Comparison of ENCODE assay signal across 19 cellular contexts in genomic region chr6:110352603-110353303, GRCh38. TPM values are rescaled to one million over a fixed set of nuclear protein-coding genes. Genes with fewer than 3 reads are reported as not detected.
A peak's percentile ranks its signal among the peaks of the same experiment; 100 is the strongest.
DNase-seq lines count a peak whose midpoint lies in the region; ATAC-seq, FAIRE-seq and TF ChIP-seq lines count a peak whose summit lies in the region.
"Had no signal": no experiment of that assay in that cellular context is flagged by ENCODE, and none has a peak within 500 bp of the region (broad histone marks: within the 10 kb centered on the region; RNA-seq: fewer than 3 reads in every experiment).

No MANE protein-coding gene starts in this region.

- TF ChIP-seq RAD21 in HepG2 (CRISPR knock-in tag; IDR thresholded peaks at IDR 0.05): no peak

- H2BK5ac ChIP-seq in neuronal stem cell (ENCODE audit: low read length): no peak overlapping the region

- TF ChIP-seq POLR2A in HepG2 (IDR thresholded peaks at IDR 0.05; ENCODE audit: insufficient read depth in 1 of 2, low read depth in 2 of 2, low read length in 2 of 2): no peak

- H3K4me1 ChIP-seq in A673 (ENCODE audit: insufficient read depth, low read length, poor library complexity, severe bottlenecking) (peaks cover 66% of the 10 kb centered on the region), fibroblast of lung (ENCODE audit: control insufficient read depth, extremely low read depth, insufficient read depth, low read length) (no peaks in the 10 kb centered on the region), neuronal stem cell (ENCODE audit: control insufficient read depth in 2 of 2, insufficient read depth in 1 of 2, low read depth in 1 of 2, low read length in 2 of 2) (peaks cover 27 to 52% of the 10 kb centered on the region in 2 donors), HepG2 (ENCODE audit: insufficient read depth, low read length) (peaks cover 13% of the 10 kb centered on the region)

- DNase-seq in A673 (ENCODE audit: low spot score) (peak; percentile 67), fibroblast of lung (ENCODE audit: low read depth in 2 of 2) (peak; percentile 57 to 66), neuronal stem cell (ENCODE audit: low spot score) (no peak), HepG2 (ENCODE audit: low spot score) (no peak), COR-L47 (lab: John Stamatoyannopoulos, UW) (no peak), NCI-H446 treated with DMSO at 0.1 percent for 48 hours (lab: John Stamatoyannopoulos, UW) (no peak)
- DNase-seq in activated CD4-positive, CD25-positive, alpha-beta regulatory T cell treated with anti-CD3 and anti-CD28 coated beads, Interleukin-2, amount 50 U/mL, for 72 hours: no peak
- DNase-seq: ACHN; activated CD8-positive, alpha-beta T cell treated with anti-CD3 and anti-CD28 coated beads, Interleukin-2, amount 10 ng/mL, durations not matched to agents 7 days and 5 days; activated gamma-delta T cell treated with Interleukin-2 at 50 U/mL for 16 hours; foreskin melanocyte; kidney; naive thymus-derived CD8-positive, alpha-beta T cell; RPMI8226; substantia nigra; T-helper 9 cell had no signal

- H2BK12ac ChIP-seq in neuronal stem cell (ENCODE audit: low read length): no peak overlapping the region

- no peaks in the 10 kb centered on the region for H4K20me1 ChIP-seq in fibroblast of lung (ENCODE audit: control insufficient read depth, extremely low read depth, insufficient read depth, low read length)
- H4K20me1 ChIP-seq in HepG2 (ENCODE audit: insufficient read depth, low read length): no peaks in the 10 kb centered on the region

- H3K4me3 ChIP-seq in A673 (ENCODE audit: low read depth, low read length, poor library complexity, severe bottlenecking): no peak overlapping the region
- H3K4me3 ChIP-seq in fibroblast of lung (replicated peaks in 1 of 4; ENCODE audit: control extremely low read depth in 1 of 4, insufficient read depth in 1 of 4, low read depth in 3 of 4, low read length in 4 of 4): no peak overlapping the region
- no peak overlapping the region for H3K4me3 ChIP-seq in neuronal stem cell (ENCODE audit: low read length in 2 of 2)
- H3K4me3 ChIP-seq in HepG2 (replicated peaks in 1 of 3; ENCODE audit: insufficient read depth in 1 of 3, low read depth in 2 of 3, low read length in 3 of 3): no peak overlapping the region

- H3K9ac ChIP-seq in fibroblast of lung (ENCODE audit: insufficient read depth, low read length) (no peak overlapping the region), neuronal stem cell (ENCODE audit: low read depth, low read length, poor library complexity) (no peak overlapping the region), HepG2 (ENCODE audit: insufficient read depth, low read depth, low read length) (no peak overlapping the region)

- in situ Hi-C loops in HepG2 (cut with HindIII; ENCODE audit: extremely low pct_ligation_motif_present, low pct_unique_long_range_greater_than_20kb): no loop called here

- H3K4ac ChIP-seq in neuronal stem cell (ENCODE audit: low read length): no peak overlapping the region

- H3K36me3 ChIP-seq in A673 (ENCODE audit: insufficient read depth, low read length, poor library complexity, severe bottlenecking) (no peaks in the 10 kb centered on the region), fibroblast of lung (ENCODE audit: control insufficient read depth, insufficient read depth, low read length) (no peaks in the 10 kb centered on the region), neuronal stem cell (replicated peaks in 1 of 2; ENCODE audit: control insufficient read depth in 2 of 2, insufficient read depth in 2 of 2, low read length in 2 of 2) (no peaks in the 10 kb centered on the region), HepG2 (replicated peaks in 1 of 2; ENCODE audit: control insufficient read depth in 1 of 2, insufficient read depth in 2 of 2, low read length in 2 of 2) (no peaks in the 10 kb centered on the region)

- no peak overlapping the region for H3K14ac ChIP-seq in neuronal stem cell (ENCODE audit: low read length)

- no peak overlapping the region for H4K91ac ChIP-seq in neuronal stem cell (ENCODE audit: low read depth, low read length, poor library complexity)

- intact Hi-C loops in A673 (cut with micrococcal nuclease; ENCODE audit: unreplicated experiment): loop anchor here (10.0 kb wide), 1 partner anchor 168 kb away; the partner anchor contains the start of gene CDC40
- intact Hi-C loops in HepG2 (cut with micrococcal nuclease; ENCODE audit: unreplicated experiment): no loop called here

- H3K4me2 ChIP-seq in fibroblast of lung (ENCODE audit: extremely low read depth, insufficient read depth, low read length) (no peak overlapping the region), neuronal stem cell (ENCODE audit: insufficient read depth, low read length, poor library complexity, severe bottlenecking) (no peak overlapping the region), HepG2 (ENCODE audit: low read depth, low read length) (no peak overlapping the region)

- no peak for ATAC-seq in HepG2
- ATAC-seq: activated CD8-positive, alpha-beta T cell treated with anti-CD3 and anti-CD28 coated beads, Interleukin-2, amount 10 ng/mL, durations not matched to agents 7 days and 5 days; naive thymus-derived CD8-positive, alpha-beta T cell had no signal

- H3K79me2 ChIP-seq in fibroblast of lung (ENCODE audit: control insufficient read depth, insufficient read depth, low read length): no peaks in the 10 kb centered on the region
- no peaks in the 10 kb centered on the region for H3K79me2 ChIP-seq in HepG2 (ENCODE audit: insufficient read depth, low read length)

- BruUV-seq in A673 (replicated peaks; lab: Mats Ljungman, UMichigan) (no TSS peak), HepG2 (replicated peaks; lab: Mats Ljungman, UMichigan) (no TSS peak)

- no peak overlapping the region for H2BK15ac ChIP-seq in neuronal stem cell (ENCODE audit: low read length)

- POLR2A ChIA-PET in A673 (lab: Charles Lee; ENCODE audit: low non-redundant PET): no interaction called here
- POLR2A ChIA-PET in HepG2 (lab: Yijun Ruan, JAX): no interaction called here

- no peak overlapping the region for H2AK5ac ChIP-seq in neuronal stem cell (ENCODE audit: low read depth, low read length)

- H2AFZ ChIP-seq in fibroblast of lung (ENCODE audit: low read length): no peak overlapping the region
- H2AFZ ChIP-seq in neuronal stem cell (ENCODE audit: low read length): peak overlapping the region; percentile 50
- no peak overlapping the region for H2AFZ ChIP-seq in HepG2 (ENCODE audit: low read length)

- H3K9me3 ChIP-seq in A673 (ENCODE audit: low read depth, low read length, poor library complexity, severe bottlenecking) (no peaks in the 10 kb centered on the region), fibroblast of lung (ENCODE audit: control insufficient read depth, insufficient read depth, low read depth, low read length) (no peaks in the 10 kb centered on the region), neuronal stem cell (replicated peaks in 1 of 2; ENCODE audit: control insufficient read depth in 2 of 2, insufficient read depth in 1 of 2, low read depth in 1 of 2, low read length in 2 of 2) (peaks cover 0 to 9% of the 10 kb centered on the region in 2 donors), HepG2 (ENCODE audit: low read length) (no peaks in the 10 kb centered on the region)

- no CpG with 5 or more reads among the region's 7 CpGs for WGBS in neuronal stem cell (ENCODE audit: extremely low coverage in 2 of 2, insufficient read length in 2 of 2, insufficient replicate concordance in 1 of 2), 2 donors
- WGBS in HepG2 (ENCODE audit: low lambda C conversion rate): 63% methylated on average over 7 of the region's 7 CpGs

- peaks cover 1% of the 10 kb centered on the region for H3K79me1 ChIP-seq in neuronal stem cell (ENCODE audit: low read depth, low read length)

- H4K8ac ChIP-seq in neuronal stem cell (ENCODE audit: low read depth, low read length): no peak overlapping the region

- TF ChIP-seq CTCF in A673 (conservative IDR thresholded peaks at IDR 0.05; ENCODE audit: low read depth, low read length) (no peak), fibroblast of lung (conservative IDR thresholded peaks at IDR 0.05 in 1 of 2, IDR thresholded peaks at IDR 0.05 in 1 of 2; ENCODE audit: low read depth in 1 of 2, low read length in 2 of 2) (no peak), HepG2 (CRISPR knock-in tag; IDR thresholded peaks at IDR 0.05) (no peak)

- FAIRE-seq in TTC549 (lab: Jason Lieb, UNC) (peak; percentile 95), HepG2 (lab: Jason Lieb, UNC) (no peak)
- FAIRE-seq: kidney, small intestine had no signal

- no peak overlapping the region for H3K23ac ChIP-seq in neuronal stem cell (ENCODE audit: low read depth, low read length, poor library complexity)

- CTCF ChIA-PET in A673 (lab: Charles Lee): interaction anchor here (0.6 kb wide), 2 partner anchors 9 to 174 kb away, joined by 4 to 5 read pairs; no protein-coding TSS in a partner anchor
- CTCF ChIA-PET in HepG2 (lab: Yijun Ruan, JAX; ENCODE audit: low intra/inter-chr PET ratio, low total read pairs): no interaction called here

- H3K27ac ChIP-seq in A673 (ENCODE audit: low read depth, low read length, poor library complexity, severe bottlenecking): peak overlapping the region; percentile 83
- H3K27ac ChIP-seq in fibroblast of lung (ENCODE audit: insufficient read depth, low read length): no peak overlapping the region
- H3K27ac ChIP-seq in neuronal stem cell (replicated peaks; ENCODE audit: low read length): peak overlapping the region; percentile 64
- H3K27ac ChIP-seq in HepG2 (ENCODE audit: extremely low read length, insufficient read depth, low read length): no peak overlapping the region

- H2BK120ac ChIP-seq in neuronal stem cell (ENCODE audit: low read depth, low read length): no peak overlapping the region

- no peaks in the 10 kb centered on the region for H3K27me3 ChIP-seq in A673 (replicated peaks; ENCODE audit: insufficient read depth, low read depth, low read length, poor library complexity)
- H3K27me3 ChIP-seq in fibroblast of lung (ENCODE audit: control insufficient read depth, insufficient read depth, low read length): peaks cover 5% of the 10 kb centered on the region
- peaks cover 0 to 2% (median 0%) of the 10 kb centered on the region in 3 experiments for H3K27me3 ChIP-seq in neuronal stem cell (ENCODE audit: control insufficient read depth in 3 of 3, insufficient read depth in 3 of 3, low read depth in 1 of 3, low read length in 3 of 3)
- H3K27me3 ChIP-seq in HepG2 (ENCODE audit: control insufficient read depth in 1 of 2, insufficient read depth in 2 of 2, low read length in 2 of 2): no peaks in the 10 kb centered on the region; a peak in 1 of 5 replicates

- TF ChIP-seq EP300 in HepG2 (IDR thresholded peaks at IDR 0.05; ENCODE audit: low read depth in 2 of 2, low read length in 2 of 2) (no peak), HepG2 (CRISPR knock-in tag; IDR thresholded peaks at IDR 0.05; ENCODE audit: borderline replicate concordance) (no peak)

- H3K18ac ChIP-seq in neuronal stem cell (ENCODE audit: low read length): no peak overlapping the region

RNA-seq across cellular contexts. Expression of gene METTL24, which starts 5.4 kb away (rescaled TPM):
- total RNA-seq in A673 (2021) (6.4 and 9.0 TPM in 2 replicates), fibroblast of lung (2.6 TPM in 2 replicates), HepG2 (2016; rRNA removed; fragmentation: Illumina TruSeq; extraction: Trizol) (not detected in 2 replicates)
- polyA plus RNA-seq in fibroblast of lung (0.05 and 0.18 TPM in 2 replicates), HepG2 (2011; rRNA removed) (not detected in 2 replicates)
- not detected in 2 replicates for polyA plus RNA-seq in fibroblast of lung (2012)
- polyA minus RNA-seq in fibroblast of lung (ENCODE audit: low replicate concordance): not detected in 2 replicates
- polyA plus RNA-seq in neuronal stem cell (2013, experiment 1 of 2): 1.3 TPM
- 1.1 TPM for polyA plus RNA-seq in neuronal stem cell (2013, experiment 2 of 2)
- total RNA-seq in HepG2 (2016; cell fraction: cytosol; rRNA removed; fragmentation: Illumina TruSeq; extraction: Trizol; ENCODE audit: low read depth): not detected in 2 replicates
- total RNA-seq in HepG2 (2016; cell fraction: insoluble cytoplasmic fraction; rRNA removed; fragmentation: Illumina TruSeq; extraction: Trizol): not detected in 2 replicates
- not detected in 2 replicates for total RNA-seq in HepG2 (2016; cell fraction: membrane; rRNA removed; fragmentation: Illumina TruSeq; extraction: Trizol)
- not detected in 2 replicates for total RNA-seq in HepG2 (2016; cell fraction: nucleus; rRNA removed; fragmentation: Illumina TruSeq; extraction: Trizol)
- not detected in 2 replicates for polyA plus RNA-seq in HepG2 (2011; cell fraction: cytosol; rRNA removed)
- polyA plus RNA-seq in HepG2 (2011; cell fraction: nucleus; rRNA removed): not detected in 2 replicates
- not detected in 2 replicates for polyA plus RNA-seq in HepG2 (2012)
- polyA plus RNA-seq in HepG2 (2016; cell fraction: cytosol; fragmentation: Illumina TruSeq; extraction: Trizol; ENCODE audit: low read depth): not detected in 2 replicates
- not detected in 2 replicates for polyA plus RNA-seq in HepG2 (2016; cell fraction: insoluble cytoplasmic fraction; fragmentation: Illumina TruSeq; extraction: Trizol; ENCODE audit: low read depth)
- not detected in 2 replicates for polyA plus RNA-seq in HepG2 (2016; cell fraction: membrane; fragmentation: Illumina TruSeq; extraction: Trizol; ENCODE audit: low read depth)
- not detected in 2 replicates for polyA plus RNA-seq in HepG2 (2016; cell fraction: nucleus; fragmentation: Illumina TruSeq; extraction: Trizol; ENCODE audit: insufficient read depth, low read depth)
- not detected in 2 replicates for polyA minus RNA-seq in HepG2 (2011; rRNA and poly(A)+ RNA removed; ENCODE audit: low replicate concordance)
- polyA minus RNA-seq in HepG2 (2011; cell fraction: cytosol; rRNA and poly(A)+ RNA removed): not detected in 2 replicates
- polyA minus RNA-seq in HepG2 (2011; cell fraction: nucleus; rRNA and poly(A)+ RNA removed): not detected in 2 replicates
- total RNA-seq: activated CD8-positive, alpha-beta T cell treated with anti-CD3 and anti-CD28 coated beads, Interleukin-2, amount 10 ng/mL, durations not matched to agents 7 days and 5 days; HT1080 had no signal

Comparison
In these comparisons a context has a peak if more than half of its experiments do, and no peak if none do; other contexts are left out.
1. DNase-seq: peak in A673 (single experiment) and fibroblast of lung (2 of 2); none in neuronal stem cell (single experiment), activated CD4-positive, CD25-positive, alpha-beta regulatory T cell treated with anti-CD3 and anti-CD28 coated beads, Interleukin-2, amount 50 U/mL, for 72 hours (single experiment), HepG2 (single experiment), COR-L47 (single experiment) and NCI-H446 treated with DMSO at 0.1 percent for 48 hours (single experiment).
2. H3K27ac ChIP-seq: peak in A673 (single experiment) and neuronal stem cell (single experiment); none in fibroblast of lung (single experiment) and HepG2 (single experiment).